Comparison of ENCODE assay signal across 7 cellular contexts in genomic region chr1:160046494-160047115, GRCh38. TPM values are rescaled to one million over a fixed set of nuclear protein-coding genes. Genes with fewer than 3 reads are reported as not detected.
DNase-seq lines count a peak whose midpoint lies in the region; ATAC-seq and TF ChIP-seq lines count a peak whose summit lies in the region.

No MANE protein-coding gene starts in this region.

- TF ChIP-seq EP300 in tibial nerve (IDR thresholded peaks at IDR 0.05): peak in 1 of 2 donors; percentile 64

- H3K4me3 Mint-ChIP-seq in endothelial cell (ENCODE audit: unreplicated experiment) (no peak overlapping the region), mesothelial cell of epicardium (peak overlapping the region; percentile 11)

- TF ChIP-seq CTCF in endothelial cell (IDR thresholded peaks at IDR 0.05; ENCODE audit: unreplicated experiment) (peak; percentile 55), mesothelial cell of epicardium (IDR thresholded peaks at IDR 0.05; ENCODE audit: unreplicated experiment) (peak; percentile 54), tibial nerve (IDR thresholded peaks at IDR 0.05) (peak; percentile 66 to 85 (median 69))

- H3K27ac ChIP-seq in tibial nerve: peak overlapping the region; percentile 4 to 74 (median 48)

- H3K9me3 ChIP-seq in tibial nerve: no peaks in the 10 kb centered on the region

- H3K27ac Mint-ChIP-seq in endothelial cell (ENCODE audit: unreplicated experiment) (peak overlapping the region; percentile 38), mesothelial cell of epicardium (no peak overlapping the region)

- peak; percentile 67 for ATAC-seq in GM21717 (IDR thresholded peaks at IDR 0.05; ENCODE audit: unreplicated experiment)

- TF ChIP-seq POLR2A in tibial nerve (IDR thresholded peaks at IDR 0.05): no peak

- peaks cover 0 to 43% (median 15%) of the 10 kb centered on the region in 4 donors for H3K4me1 ChIP-seq in tibial nerve

- H3K4me1 Mint-ChIP-seq in endothelial cell (ENCODE audit: unreplicated experiment) (peaks cover 15% of the 10 kb centered on the region), mesothelial cell of epicardium (peaks cover 15% of the 10 kb centered on the region)

- no peak overlapping the region for H3K4me3 ChIP-seq in tibial nerve

- WGBS in tibial nerve, 2 donors: 2 to 3% methylated on average over 11 of the region's 11 CpGs

- DNase-seq in ELR (ENCODE audit: low read depth) (peak; percentile 53), NCI-H128 (lab: John Stamatoyannopoulos, UW; ENCODE audit: unreplicated experiment) (peak; percentile 1), endothelial cell (ENCODE audit: low spot score) (peak; percentile 66), mesothelial cell of epicardium (ENCODE audit: low spot score in 2 of 2, unreplicated experiment in 2 of 2) (no peak), tibial nerve (ENCODE audit: low spot score in 2 of 2) (peak; percentile 52 to 59)
- peak; percentile 27 for DNase-seq in activated CD4-positive, alpha-beta T cell treated with anti-CD3 and anti-CD28 coated beads, Interleukin-2, amount 50 U/mL, for 1 hour

- H3K9me3 Mint-ChIP-seq in endothelial cell (ENCODE audit: unreplicated experiment): no peaks in the 10 kb centered on the region
- no peaks in the 10 kb centered on the region for H3K9me3 Mint-ChIP-seq in mesothelial cell of epicardium

- H3K27me3 Mint-ChIP-seq in endothelial cell (ENCODE audit: unreplicated experiment): peaks cover 10% of the 10 kb centered on the region
- peaks cover 23% of the 10 kb centered on the region for H3K27me3 Mint-ChIP-seq in mesothelial cell of epicardium (ENCODE audit: low read depth)

- H3K36me3 ChIP-seq in tibial nerve: peaks cover 0 to 8% (median 0%) of the 10 kb centered on the region in 3 donors

- H3K27me3 ChIP-seq in tibial nerve: no peaks in the 10 kb centered on the region

- H3K36me3 Mint-ChIP-seq in endothelial cell (ENCODE audit: low read depth, unreplicated experiment) (no peaks in the 10 kb centered on the region), mesothelial cell of epicardium (no peaks in the 10 kb centered on the region)

RNA-seq across cellular contexts. Expression of gene PIGM, which starts 14.8 kb away (rescaled TPM):
- total RNA-seq in endothelial cell (ENCODE audit: unreplicated experiment) (6.0 TPM), mesothelial cell of epicardium (17.0 to 17.9 TPM (median 17.3 TPM) in 3 replicates), tibial nerve (1 to 10 TPM; 3.0 to 7.0 (median 4.3) TPM)

RNA-seq across cellular contexts. Expression of gene KCNJ10, which starts 23.4 kb away (rescaled TPM):
- total RNA-seq in endothelial cell (ENCODE audit: unreplicated experiment) (not detected), mesothelial cell of epicardium (0.14 to 0.27 TPM (median 0.22 TPM) in 3 replicates), tibial nerve (10 to 100 TPM in 1 of 4 donors, 1 to 10 TPM in 3; 6.5 to 13.5 (median 8.8) TPM)

RNA-seq across cellular contexts. Expression of gene KCNJ9, which starts 34.7 kb away (rescaled TPM):
- 0.05 TPM for total RNA-seq in endothelial cell (ENCODE audit: unreplicated experiment)
- 0.07 to 0.09 TPM in 2 of 3 replicates, not detected in the other for total RNA-seq in mesothelial cell of epicardium
- total RNA-seq in tibial nerve: under 1 TPM in 1 of 4 donors, not detected in 3; 0.60 TPM

RNA-seq across cellular contexts. Expression of gene IGSF8, which starts 51.8 kb away (rescaled TPM):
- total RNA-seq in endothelial cell (ENCODE audit: unreplicated experiment) (17.2 TPM), mesothelial cell of epicardium (32.3 to 36.3 TPM (median 33.2 TPM) in 3 replicates), tibial nerve (10 to 100 TPM; 42.6 to 73.9 (median 50.7) TPM)

Comparison
In these comparisons a context has a peak if more than half of its experiments do, and no peak if none do; other contexts are left out.
1. DNase-seq: peak in ELR (single experiment), NCI-H128 (single experiment), activated CD4-positive, alpha-beta T cell treated with anti-CD3 and anti-CD28 coated beads, Interleukin-2, amount 50 U/mL, for 1 hour (single experiment), endothelial cell (single experiment) and tibial nerve (2 of 2); none in mesothelial cell of epicardium (0 of 2).
2. Peak in every context shown above with its lines, with median percentiles within 50 percentile points of each other: CTCF ChIP-seq.